Comparison of ENCODE assay signal across 11 cellular contexts in the genomic region with DNA sequence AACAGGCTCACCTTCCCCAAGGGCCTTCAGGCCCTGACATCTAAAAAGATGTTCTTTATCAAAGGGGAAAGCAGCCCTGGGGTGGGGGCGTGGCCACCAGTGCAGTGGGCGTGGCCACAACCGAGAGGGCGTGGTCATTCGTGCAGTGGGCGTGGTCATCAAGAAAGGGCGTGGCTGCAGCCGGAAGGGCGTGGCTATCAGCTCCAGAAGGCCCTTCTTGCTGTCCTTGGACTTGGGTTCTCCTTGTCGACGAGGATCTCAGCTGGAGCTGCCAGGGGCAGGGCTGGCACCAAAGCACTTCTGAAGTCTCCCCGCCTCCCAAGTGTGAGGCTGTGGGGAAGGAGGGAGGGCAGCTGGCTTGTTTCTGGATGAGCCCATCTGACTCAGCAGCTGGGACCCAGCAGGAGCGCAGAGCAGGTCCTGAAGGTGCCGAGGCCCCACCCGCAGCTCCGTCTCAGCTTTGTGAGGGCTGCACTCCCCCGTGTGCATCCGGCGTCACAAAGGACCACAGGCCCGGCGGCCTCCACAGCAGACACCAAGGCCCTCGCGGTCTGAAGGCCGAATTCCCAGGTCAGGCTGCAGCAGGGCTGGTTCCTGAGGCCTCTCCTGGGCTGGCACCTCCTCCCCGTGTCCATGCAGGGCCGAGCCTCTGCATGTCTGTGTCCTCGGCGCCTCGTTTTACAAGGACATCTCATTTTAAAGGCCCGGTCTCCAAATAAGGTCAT. TPM values are rescaled to one million over a fixed set of nuclear protein-coding genes. Genes with fewer than 3 reads are reported as not detected.
DNase-seq lines count a peak whose midpoint lies in the region; ATAC-seq, FAIRE-seq and TF ChIP-seq lines count a peak whose summit lies in the region.
"Had no signal": no experiment of that assay in that cellular context is flagged by ENCODE, and none has a peak within 500 bp of the region (broad histone marks: within the 10 kb centered on the region; RNA-seq: fewer than 3 reads in every experiment).

No MANE protein-coding gene starts in this region.

- 92 to 93% methylated on average over 30 of the region's 30 CpGs for WGBS in aorta, 2 donors

- no peaks in the 10 kb centered on the region for H3K36me3 ChIP-seq in aorta (ENCODE audit: control insufficient read depth in 1 of 2, insufficient read depth in 2 of 2, low read length in 1 of 2)

- intact Hi-C loops in natural killer cell (cut with micrococcal nuclease), result no loop called here
- intact Hi-C loops in aorta (cut with DNase I), result no loop called here
- intact Hi-C loops in posterior cingulate gyrus (cut with DNase I), result no loop called here

- H3K27me3 ChIP-seq in aorta (ENCODE audit: control insufficient read depth in 1 of 2, insufficient read depth in 2 of 2, low read length in 1 of 2), result no peaks in the 10 kb centered on the region

- FAIRE-seq in frontal cortex (lab: Jason Lieb, UNC), result no peak

- H3K4me3 ChIP-seq in aorta (ENCODE audit: low read length in 2 of 2), result no peak overlapping the region

- no peaks in the 10 kb centered on the region for H3K4me1 Mint-ChIP-seq in activated T-cell treated with anti-CD3 and anti-CD28 coated beads, Interleukin-2, amount 50 U/mL, for 24 hours (ENCODE audit: low read depth)
- H3K4me1 Mint-ChIP-seq in natural killer cell, result no peaks in the 10 kb centered on the region

- in situ Hi-C loops in Caki2 (cut with HindIII; ENCODE audit: low pct_unique_long_range_greater_than_20kb, low sequenced_read_pairs), result no loop called here

- peak in 2 of 3 donors; percentile 26 to 50 for ATAC-seq in natural killer cell
- ATAC-seq in GM18517 (IDR thresholded peaks at IDR 0.05; ENCODE audit: unreplicated experiment), result no peak
- no peak for ATAC-seq in aorta (ENCODE audit: low FRiP score)
- ATAC-seq: left ventricle myocardium superior had no signal

- no peak overlapping the region for H3K27ac ChIP-seq in aorta (ENCODE audit: low read depth in 1 of 2, low read length in 2 of 2)
- H3K27ac ChIP-seq: epithelial cell of prostate had no signal

- no peaks in the 10 kb centered on the region for H3K9me3 Mint-ChIP-seq in activated T-cell treated with anti-CD3 and anti-CD28 coated beads, Interleukin-2, amount 50 U/mL, for 24 hours
- no peaks in the 10 kb centered on the region for H3K9me3 Mint-ChIP-seq in natural killer cell
- H3K9me3 Mint-ChIP-seq: IgD-negative memory B cell had no signal

- no peak overlapping the region for H3K27ac Mint-ChIP-seq in activated T-cell treated with anti-CD3 and anti-CD28 coated beads, Interleukin-2, amount 50 U/mL, for 24 hours
- no peak overlapping the region for H3K27ac Mint-ChIP-seq in natural killer cell

- H3K9me3 ChIP-seq in aorta (ENCODE audit: control insufficient read depth, low read length), result no peaks in the 10 kb centered on the region

- no peaks in the 10 kb centered on the region for H3K4me1 ChIP-seq in aorta (ENCODE audit: control insufficient read depth in 1 of 2, insufficient read depth in 2 of 2, low read length in 2 of 2)

- H3K27me3 Mint-ChIP-seq in activated T-cell treated with anti-CD3 and anti-CD28 coated beads, Interleukin-2, amount 50 U/mL, for 24 hours, result no peaks in the 10 kb centered on the region
- H3K27me3 Mint-ChIP-seq in natural killer cell (ENCODE audit: low read depth in 2 of 2), result peaks cover 0 to 6% of the 10 kb centered on the region in 2 donors

- no peaks in the 10 kb centered on the region for H3K36me3 Mint-ChIP-seq in activated T-cell treated with anti-CD3 and anti-CD28 coated beads, Interleukin-2, amount 50 U/mL, for 24 hours (ENCODE audit: low read depth)
- H3K36me3 Mint-ChIP-seq in natural killer cell, result no peaks in the 10 kb centered on the region
- H3K36me3 Mint-ChIP-seq: IgD-negative memory B cell had no signal

- no peak for TF ChIP-seq EP300 in Ishikawa (IDR thresholded peaks at IDR 0.05; ENCODE audit: borderline replicate concordance)

- H3K4me3 Mint-ChIP-seq in activated T-cell treated with anti-CD3 and anti-CD28 coated beads, Interleukin-2, amount 50 U/mL, for 24 hours, result no peak overlapping the region
- no peak overlapping the region for H3K4me3 Mint-ChIP-seq in natural killer cell
- H3K4me3 Mint-ChIP-seq: IgD-negative memory B cell had no signal

- DNase-seq in Caki2 (ENCODE audit: low read depth), result peak; percentile 39
- DNase-seq in activated T-cell treated with anti-CD3 and anti-CD28 coated beads, Interleukin-2, amount 50 U/mL, for 24 hours, result peak; percentile 74
- no peak for DNase-seq in natural killer cell
- no peak for DNase-seq in frontal cortex (ENCODE audit: low spot score in 2 of 2)
- DNase-seq in aorta, result no peak
- DNase-seq in posterior cingulate gyrus, result no peak
- DNase-seq: left ventricle myocardium superior had no signal

- TF ChIP-seq RAD21 in Ishikawa (IDR thresholded peaks at IDR 0.05; ENCODE audit: low read depth), result no peak

- TF ChIP-seq CTCF in natural killer cell (IDR thresholded peaks at IDR 0.05), result no peak

TF ChIP-seq in Ishikawa, 13 proteins besides CTCF, POLR2A, EP300 and RAD21:
- TF ChIP-seq, protein P1, sequence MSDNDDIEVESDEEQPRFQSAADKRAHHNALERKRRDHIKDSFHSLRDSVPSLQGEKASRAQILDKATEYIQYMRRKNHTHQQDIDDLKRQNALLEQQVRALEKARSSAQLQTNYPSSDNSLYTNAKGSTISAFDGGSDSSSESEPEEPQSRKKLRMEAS (IDR thresholded peaks at IDR 0.05), result 0 out of 2 replicates have a peak, but pooled peaks have one; percentile 18
- TF ChIP-seq ZBTB7A (IDR thresholded peaks at IDR 0.05; ENCODE audit: low read depth) (no peak), CREB1 (IDR thresholded peaks at IDR 0.05; ENCODE audit: low read depth) (no peak), YY1 (IDR thresholded peaks at IDR 0.05; ENCODE audit: low read depth) (no peak)
TF ChIP-seq in Ishikawa: peak in this region for 1.

RNA-seq across cellular contexts. Expression of a gene that starts 12.8 kb away (rescaled TPM):
- 10.1 and 14.6 TPM in 2 replicates for total RNA-seq in Caki2 (2014; rRNA removed; shearing (Covaris generic); ENCODE audit: low replicate concordance)
- total RNA-seq in natural killer cell (1 to 10 TPM; 1.0 to 4.1 (median 1.2) TPM), frontal cortex (13.0 TPM), aorta (10 to 100 TPM in 1 of 2 donors, 1 to 10 TPM in 1; 3.8 to 11.8 TPM)
- polyA plus RNA-seq in aorta, result 10 to 100 TPM in 1 of 2 donors, 1 to 10 TPM in 1; 2.6 to 16.2 TPM
- polyA plus RNA-seq: IgD-negative memory B cell had no signal

Comparison
In these comparisons a context has a peak if more than half of its experiments do, and no peak if none do; other contexts are left out.
1. DNase-seq: peak in Caki2 (single experiment) and activated T-cell treated with anti-CD3 and anti-CD28 coated beads, Interleukin-2, amount 50 U/mL, for 24 hours (single experiment); none in natural killer cell (single experiment), frontal cortex (0 of 2), aorta (0 of 2) and posterior cingulate gyrus (0 of 10).
2. ATAC-seq: peak in natural killer cell (2 of 3); none in GM18517 (single experiment) and aorta (single experiment).